Comparison of ENCODE assay signal across 8 cellular contexts in genomic region chr2:189440644-189440946, GRCh38. TPM values are rescaled to one million over a fixed set of nuclear protein-coding genes. Genes with fewer than 3 reads are reported as not detected.
DNase-seq lines count a peak whose midpoint lies in the region; ATAC-seq and TF ChIP-seq lines count a peak whose summit lies in the region.

No MANE protein-coding gene starts in this region.

- no peak overlapping the region for H3K4me3 Mint-ChIP-seq in activated CD4-positive, alpha-beta T cell treated with anti-CD3 and anti-CD28 coated beads for 36 hours

- in situ Hi-C loops in astrocyte of the cerebellum (cut with HindIII; ENCODE audit: low sequenced_read_pairs): no loop called here

- H3K36me3 ChIP-seq in left lung (no peaks in the 10 kb centered on the region), tibial artery (no peaks in the 10 kb centered on the region)

- H3K9me3 ChIP-seq in left lung (no peaks in the 10 kb centered on the region), tibial artery (no peaks in the 10 kb centered on the region)

- ATAC-seq in activated CD4-positive, alpha-beta T cell treated with anti-CD3 and anti-CD28 coated beads for 36 hours: peak; percentile 13
- ATAC-seq in HG03196 (IDR thresholded peaks at IDR 0.05; ENCODE audit: unreplicated experiment) (peak; percentile 23), left lung (peak; percentile 60)

- DNase-seq in activated CD4-positive, alpha-beta T cell treated with anti-CD3 and anti-CD28 coated beads for 36 hours: no peak
- DNase-seq in activated CD4-positive, alpha-beta T cell treated with anti-CD3 and anti-CD28 coated beads for 1 hour: no peak
- no peak for DNase-seq in astrocyte of the cerebellum (ENCODE audit: low read depth)
- DNase-seq in left lung: peak in 1 of 2 donors; percentile 71
- DNase-seq in tibial artery: no peak
- DNase-seq in ureter (ENCODE audit: low spot score): no peak
- DNase-seq in NCI-H2196 treated with DMSO at 0.1 percent for 48 hours (lab: John Stamatoyannopoulos, UW; ENCODE audit: unreplicated experiment): no peak

- peaks cover 0 to 37% of the 10 kb centered on the region in 2 donors for H3K4me1 ChIP-seq in left lung
- peaks cover 0 to 37% (median 15%) of the 10 kb centered on the region in 4 donors for H3K4me1 ChIP-seq in tibial artery

- H3K9me3 Mint-ChIP-seq in activated CD4-positive, alpha-beta T cell treated with anti-CD3 and anti-CD28 coated beads for 36 hours (ENCODE audit: low read depth): no peaks in the 10 kb centered on the region

- CTCF ChIA-PET in activated CD4-positive, alpha-beta T cell treated with anti-CD3 and anti-CD28 coated beads for 36 hours (lab: Charles Lee): interaction anchor here (0.9 to 1.7 kb wide), 4 partner anchors 24 to 346 kb away, joined by 3 to 5 read pairs (median 4); partner anchors contain the start of gene ASNSD1

- peak overlapping the region; percentile 88 to 89 for H3K27ac ChIP-seq in left lung
- peak overlapping the region; percentile 90 to 95 for H3K27ac ChIP-seq in tibial artery

- TF ChIP-seq CTCF in astrocyte of the cerebellum (IDR thresholded peaks at IDR 0.05; ENCODE audit: low read depth, low read length, missing control alignments): no peak
- TF ChIP-seq CTCF in left lung (IDR thresholded peaks at IDR 0.05): no peak
- no peak for TF ChIP-seq CTCF in tibial artery (IDR thresholded peaks at IDR 0.05)

- POLR2A ChIA-PET in activated CD4-positive, alpha-beta T cell treated with anti-CD3 and anti-CD28 coated beads for 36 hours (lab: Charles Lee): interaction anchor here (1.0 kb wide), 1 partner anchor 221 kb away, joined by 3 read pairs; no protein-coding TSS in a partner anchor

- peaks cover 5% of the 10 kb centered on the region for H3K36me3 Mint-ChIP-seq in activated CD4-positive, alpha-beta T cell treated with anti-CD3 and anti-CD28 coated beads for 36 hours (ENCODE audit: low read depth)

- H3K27ac Mint-ChIP-seq in activated CD4-positive, alpha-beta T cell treated with anti-CD3 and anti-CD28 coated beads for 36 hours: peak overlapping the region; percentile 99

- no peaks in the 10 kb centered on the region for H3K27me3 ChIP-seq in left lung
- no peaks in the 10 kb centered on the region for H3K27me3 ChIP-seq in tibial artery

- H3K27me3 Mint-ChIP-seq in activated CD4-positive, alpha-beta T cell treated with anti-CD3 and anti-CD28 coated beads for 36 hours: no peaks in the 10 kb centered on the region

- peak overlapping the region; percentile 85 for H3K4me3 ChIP-seq in astrocyte of the cerebellum (ENCODE audit: low read depth, low read length)
- H3K4me3 ChIP-seq in left lung: peak overlapping the region; percentile 78 to 85
- H3K4me3 ChIP-seq in tibial artery: peak overlapping the region; percentile 83 to 98

- peaks cover 15% of the 10 kb centered on the region for H3K4me1 Mint-ChIP-seq in activated CD4-positive, alpha-beta T cell treated with anti-CD3 and anti-CD28 coated beads for 36 hours

- intact Hi-C loops in activated CD4-positive, alpha-beta T cell treated with anti-CD3 and anti-CD28 coated beads for 36 hours (cut with DNase I, micrococcal nuclease): loop anchor here (2.0 to 10.0 kb wide), 8 partner anchors 136 to 1856 kb away; partner anchors contain the start of genes MFSD6 (in 1 of the 2), NEMP2 (in 1 of the 2), ORMDL1 (in 1 of the 2) and PMS1 (in 1 of the 2)
- intact Hi-C loops in left lung (cut with DNase I): no loop called here
- intact Hi-C loops in tibial artery (cut with DNase I; ENCODE audit: low total_unique reads): no loop called here

RNA-seq across cellular contexts. Expression of gene WDR75, which starts 0.7 kb away (rescaled TPM):
- total RNA-seq in activated CD4-positive, alpha-beta T cell treated with anti-CD3 and anti-CD28 coated beads for 36 hours: 10 to 100 TPM; 82.1 to 82.3 TPM
- total RNA-seq in left lung (10 to 100 TPM; 24.6 to 34.3 TPM), ureter (43.0 TPM)

Comparison
In these comparisons a context has a peak if more than half of its experiments do, and no peak if none do; other contexts are left out.
1. intact Hi-C loops: an anchor here in activated CD4-positive, alpha-beta T cell treated with anti-CD3 and anti-CD28 coated beads for 36 hours (2.0 to 10.0 kb wide); none called in left lung and tibial artery.